11 cellular contexts compared by ENCODE assay signal in the genomic region with DNA sequence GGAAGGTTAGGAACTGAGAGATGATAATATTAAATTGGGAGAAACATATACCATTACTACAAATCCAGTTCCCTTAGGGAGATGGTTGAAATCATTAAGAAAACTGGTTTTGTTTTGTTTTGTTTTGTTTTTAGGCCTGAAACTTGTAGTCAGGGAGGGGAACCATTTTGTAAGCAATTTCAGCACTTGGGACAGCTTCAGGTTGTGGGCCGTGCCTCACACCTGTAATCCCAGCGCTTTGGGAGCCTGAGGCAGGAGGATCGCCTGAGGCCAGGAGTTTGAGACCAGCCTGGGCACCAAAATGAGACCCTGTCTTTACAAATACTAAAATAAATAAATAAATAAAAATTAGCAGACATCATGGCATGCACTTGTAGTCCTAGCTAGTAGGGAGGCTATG.
"Had no signal": no experiment of that assay in that cellular context is flagged by ENCODE, and none has a peak within 500 bp of the region (broad histone marks: within the 10 kb centered on the region; RNA-seq: fewer than 3 reads in every experiment).

No MANE protein-coding gene starts in this region.

- FAIRE-seq: H1, H54, HTR-8/SVneo had no signal

- H3K4me2 ChIP-seq: KMS-11 had no signal

- H3K27ac ChIP-seq: GM23248, KMS-11 had no signal

- DNase-seq: GM23248, H9, HCEC 1CT, HFFc6, IMR-90, Karpas-422, KBM-7 had no signal

- H3K9ac ChIP-seq: GM23248, KMS-11 had no signal

- H3K4me3 ChIP-seq: GM23248 had no signal

- H2AFZ ChIP-seq: GM23248 had no signal
